ENCODE assay signal across 8 cellular contexts in genomic region chr11:65858354-65859133, GRCh38. TPM values are rescaled to one million over a fixed set of nuclear protein-coding genes. Genes with fewer than 3 reads are reported as not detected.
A peak's percentile ranks its signal among the peaks of the same experiment; 100 is the strongest.
DNase-seq lines count a peak whose midpoint lies in the region; ATAC-seq, FAIRE-seq and TF ChIP-seq lines count a peak whose summit lies in the region.

No MANE protein-coding gene starts in this region.

- CTCF ChIA-PET in OCI-LY7 (lab: Charles Lee; ENCODE audit: unreplicated experiment): interaction anchor here (1.0 to 2.0 kb wide), 2 partner anchors 15 to 29 kb away, joined by 5 to 24 read pairs; partner anchors contain the start of gene FIBP

- BruUV-seq in OCI-LY7 (replicated peaks; lab: Mats Ljungman, UMichigan): no TSS peak

- POLR2A ChIA-PET in OCI-LY7 (lab: Charles Lee): interaction anchor here (0.6 to 3.9 kb wide), 9 partner anchors 10 to 397 kb away, joined by 3 to 59 read pairs (median 4); partner anchors contain the start of genes CCDC85B and FIBP

- H3K4me1 ChIP-seq in OCI-LY7 (ENCODE audit: insufficient read depth, low read length, poor library complexity, severe bottlenecking) (peaks cover 31% of the 10 kb centered on the region), pancreas (peaks cover 3 to 23% (median 14%) of the 10 kb centered on the region in 3 donors)

- H3K27ac ChIP-seq in OCI-LY7 (ENCODE audit: low read depth, low read length, poor library complexity, severe bottlenecking) (peak overlapping the region; percentile 93), pancreas (peak overlapping the region; percentile 82 to 93 (median 88))

- H3K27me3 Mint-ChIP-seq in endothelial cell (ENCODE audit: unreplicated experiment): peaks cover 40% of the 10 kb centered on the region

- H2AFZ ChIP-seq in OCI-LY7 (ENCODE audit: low read length): peak overlapping the region; percentile 73

- WGBS in pancreas, 2 donors: 1% methylated on average over 32 of the region's 32 CpGs

- TF ChIP-seq CTCF in OCI-LY7 (conservative IDR thresholded peaks at IDR 0.05; ENCODE audit: low read length) (no peak), endothelial cell (IDR thresholded peaks at IDR 0.05; ENCODE audit: unreplicated experiment) (no peak), pancreas (IDR thresholded peaks at IDR 0.05) (no peak)

- H3K36me3 ChIP-seq in OCI-LY7 (ENCODE audit: insufficient read depth, low read length) (peaks cover 61% of the 10 kb centered on the region), pancreas (peaks cover 4 to 15% (median 8%) of the 10 kb centered on the region in 3 donors)

- peak; percentile 32 for FAIRE-seq in pancreas (lab: Jason Lieb, UNC)

- H3K27ac Mint-ChIP-seq in endothelial cell (ENCODE audit: unreplicated experiment): peak overlapping the region; percentile 97

- intact Hi-C loops in OCI-LY7 (cut with micrococcal nuclease; ENCODE audit: unreplicated experiment): loop anchor here (1.0 to 5.0 kb wide), 9 partner anchors 30 to 409 kb away; partner anchors contain the start of genes BANF1, C11orf68, DRAP1 and EIF1AD
- intact Hi-C loops in pancreas (cut with DNase I): no loop called here

- H3K79me2 ChIP-seq in OCI-LY7 (ENCODE audit: insufficient read depth, low read depth, low read length): peaks cover 50% of the 10 kb centered on the region

- H3K9me2 ChIP-seq in OCI-LY7 (ENCODE audit: insufficient read depth, low read length): no peaks in the 10 kb centered on the region

- H3K27me3 ChIP-seq in pancreas: no peaks in the 10 kb centered on the region

- no peaks in the 10 kb centered on the region for H3K9me3 Mint-ChIP-seq in endothelial cell (ENCODE audit: unreplicated experiment)

- peaks cover 54% of the 10 kb centered on the region for H3K4me1 Mint-ChIP-seq in endothelial cell (ENCODE audit: unreplicated experiment)

- H4K20me1 ChIP-seq in OCI-LY7 (ENCODE audit: insufficient read depth, low read length): peaks cover 20% of the 10 kb centered on the region

- H3K9me3 ChIP-seq in OCI-LY7 (ENCODE audit: low read length) (no peaks in the 10 kb centered on the region), pancreas (no peaks in the 10 kb centered on the region)

- H3K4me3 Mint-ChIP-seq in endothelial cell (ENCODE audit: unreplicated experiment): peak overlapping the region; percentile 92

- ATAC-seq in pancreas: no peak
- ATAC-seq in HG02970 (IDR thresholded peaks at IDR 0.05; ENCODE audit: low FRiP score, unreplicated experiment): no peak

- peak overlapping the region; percentile 93 for H3K4me2 ChIP-seq in OCI-LY7 (ENCODE audit: low read length)

- peak overlapping the region; percentile 99 for H3K4me3 ChIP-seq in OCI-LY7 (ENCODE audit: low read depth, low read length, poor library complexity, severe bottlenecking)
- H3K4me3 ChIP-seq in pancreas: peak overlapping the region; percentile 18 to 100 (median 90)

- DNase-seq in NCI-H82 treated with DMSO at 0.1 percent for 48 hours (lab: John Stamatoyannopoulos, UW; ENCODE audit: unreplicated experiment) (peak; percentile 87), NCI-H82 (lab: John Stamatoyannopoulos, UW) (no peak), OCI-LY7 (ENCODE audit: low spot score) (peak; percentile 30), endothelial cell (ENCODE audit: low spot score) (no peak), pancreas (no peak), NCI-H2081 treated with DMSO at 0.1 percent for 48 hours (lab: John Stamatoyannopoulos, UW) (no peak), foreskin melanocyte (no peak)

- peaks cover 45% of the 10 kb centered on the region for H3K36me3 Mint-ChIP-seq in endothelial cell (ENCODE audit: low read depth, unreplicated experiment)

RNA-seq across cellular contexts. Expression of gene CFL1, which starts 0.6 kb away (rescaled TPM):
- total RNA-seq in OCI-LY7 (2014; rRNA removed; shearing (Covaris generic)): 1,019 and 1,146 TPM in 2 replicates
- total RNA-seq in OCI-LY7 (2022): 1,064 and 1,119 TPM in 2 replicates
- total RNA-seq in endothelial cell (ENCODE audit: unreplicated experiment): 1,740 TPM
- total RNA-seq in pancreas: 100 to 1,000 TPM in 4 of 6 donors, 10 to 100 TPM in 2; 87.8 to 311 (median 148) TPM
- polyA plus RNA-seq in pancreas: 100 to 1,000 TPM; 164 to 231 TPM

RNA-seq across cellular contexts. Expression of gene MUS81, which starts 1.7 kb away (rescaled TPM):
- total RNA-seq in OCI-LY7 (2014; rRNA removed; shearing (Covaris generic)): 110 and 130 TPM in 2 replicates
- total RNA-seq in OCI-LY7 (2022) (94.2 and 102 TPM in 2 replicates), endothelial cell (ENCODE audit: unreplicated experiment) (73.8 TPM), pancreas (10 to 100 TPM; 12.7 to 29.5 (median 18.0) TPM)
- 10 to 100 TPM; 60.7 to 62.6 TPM for polyA plus RNA-seq in pancreas

RNA-seq across cellular contexts. Expression of gene EFEMP2, which starts 14.1 kb away (rescaled TPM):
- 6.1 and 7.2 TPM in 2 replicates for total RNA-seq in OCI-LY7 (2014; rRNA removed; shearing (Covaris generic))
- 7.6 and 8.9 TPM in 2 replicates for total RNA-seq in OCI-LY7 (2022)
- total RNA-seq in endothelial cell (ENCODE audit: unreplicated experiment): 248 TPM
- total RNA-seq in pancreas: 10 to 100 TPM; 11.3 to 40.6 (median 14.9) TPM
- polyA plus RNA-seq in pancreas: 10 to 100 TPM; 38.3 to 51.0 TPM

RNA-seq across cellular contexts. Expression of gene CTSW, which starts 21.1 kb away (rescaled TPM):
- not detected in 2 replicates for total RNA-seq in OCI-LY7 (2014; rRNA removed; shearing (Covaris generic))
- total RNA-seq in OCI-LY7 (2022) (not detected in 2 replicates), endothelial cell (ENCODE audit: unreplicated experiment) (not detected), pancreas (under 1 TPM in 5 of 6 donors, not detected in 1; 0.14 to 0.72 (median 0.46) TPM)
- polyA plus RNA-seq in pancreas: under 1 TPM; 0.31 to 0.65 TPM

RNA-seq across cellular contexts. Expression of gene SNX32, which starts 24.8 kb away (rescaled TPM):
- total RNA-seq in OCI-LY7 (2014; rRNA removed; shearing (Covaris generic)): not detected in 2 replicates
- total RNA-seq in OCI-LY7 (2022) (not detected in 2 replicates), endothelial cell (ENCODE audit: unreplicated experiment) (1.2 TPM), pancreas (under 1 TPM in 4 of 6 donors, not detected in 2; 0.12 to 0.75 (median 0.43) TPM)
- polyA plus RNA-seq in pancreas: under 1 TPM; 0.23 to 0.30 TPM

Comparison
In these comparisons a context has a peak if more than half of its experiments do, and no peak if none do; other contexts are left out.
1. DNase-seq: peak in NCI-H82 treated with DMSO at 0.1 percent for 48 hours (single experiment) and OCI-LY7 (single experiment); none in NCI-H82 (single experiment), endothelial cell (single experiment), pancreas (0 of 6), NCI-H2081 treated with DMSO at 0.1 percent for 48 hours (single experiment) and foreskin melanocyte (single experiment).